ENCODE assay signal across 8 cellular contexts in genomic region chr12:43836455-43836989, GRCh38. TPM values are rescaled to one million over a fixed set of nuclear protein-coding genes. Genes with fewer than 3 reads are reported as not detected.
DNase-seq lines count a peak whose midpoint lies in the region; ATAC-seq and TF ChIP-seq lines count a peak whose summit lies in the region.

No MANE protein-coding gene starts in this region.

- no peaks in the 10 kb centered on the region for H3K36me3 ChIP-seq in breast epithelium

- intact Hi-C loops in breast epithelium (cut with DNase I; ENCODE audit: low total_unique reads) (no loop called here), left colon (cut with DNase I, micrococcal nuclease) (no loop called here), posterior vena cava (cut with DNase I) (no loop called here)

- no peaks in the 10 kb centered on the region for H3K9me3 ChIP-seq in breast epithelium

- ATAC-seq in GM21737 (IDR thresholded peaks at IDR 0.05; ENCODE audit: unreplicated experiment) (peak; percentile 8), left colon (peak; percentile 68)

- H3K4me3 ChIP-seq in breast epithelium, result peak overlapping the region; percentile 77 to 97 (median 80)

- no peaks in the 10 kb centered on the region for H3K4me1 ChIP-seq in breast epithelium

- TF ChIP-seq CTCF in breast epithelium (IDR thresholded peaks at IDR 0.05), result no peak

- peak overlapping the region; percentile 96 to 97 for H3K27ac ChIP-seq in breast epithelium

- TF ChIP-seq POLR2A in breast epithelium (IDR thresholded peaks at IDR 0.05), result no peak

- DNase-seq in GM04503 (ENCODE audit: low read depth) (peak; percentile 22), NAMALWA (ENCODE audit: low spot score) (peak; percentile 44), breast epithelium (ENCODE audit: low spot score in 2 of 2) (no peak), left colon (peak; percentile 12 to 29), superior temporal gyrus (ENCODE audit: extremely low spot score) (peak; percentile 69), COR-L47 (lab: John Stamatoyannopoulos, UW) (no peak), posterior vena cava (ENCODE audit: low spot score) (no peak)

- H3K27me3 ChIP-seq in breast epithelium, result no peaks in the 10 kb centered on the region

RNA-seq across cellular contexts. Expression of gene TMEM117, which starts 0.6 kb away (rescaled TPM):
- total RNA-seq in breast epithelium (10 to 100 TPM in 1 of 3 donors, 1 to 10 TPM in 2; 6.1 to 17.1 (median 7.2) TPM), left colon (10 to 100 TPM; 10.5 to 11.5 TPM), posterior vena cava (10 to 100 TPM in 1 of 2 donors, 1 to 10 TPM in 1; 10.0 to 11.4 TPM)

RNA-seq across cellular contexts. Expression of gene TWF1, which starts 30.4 kb away (rescaled TPM):
- total RNA-seq in breast epithelium (100 to 1,000 TPM in 1 of 3 donors, 10 to 100 TPM in 2; 73.6 to 102 (median 92.1) TPM), left colon (100 to 1,000 TPM; 110 to 131 TPM), posterior vena cava (100 to 1,000 TPM; 104 to 110 TPM)

Comparison
In these comparisons a context has a peak if more than half of its experiments do, and no peak if none do; other contexts are left out.
1. DNase-seq: peak in GM04503 (single experiment), NAMALWA (single experiment), left colon (2 of 2) and superior temporal gyrus (single experiment); none in breast epithelium (0 of 2), COR-L47 (single experiment) and posterior vena cava (single experiment).